Comparison of ENCODE assay signal across 8 cellular contexts in genomic region chr7:2100278-2101205, GRCh38.
A peak's percentile ranks its signal among the peaks of the same experiment; 100 is the strongest.
DNase-seq lines count a peak whose midpoint lies in the region; ATAC-seq, FAIRE-seq and TF ChIP-seq lines count a peak whose summit lies in the region.
"Had no signal": no experiment of that assay in that cellular context is flagged by ENCODE, and none has a peak within 500 bp of the region (broad histone marks: within the 10 kb centered on the region; RNA-seq: fewer than 3 reads in every experiment).

No MANE protein-coding gene starts in this region.

- ATAC-seq in GM21447 (IDR thresholded peaks at IDR 0.05; ENCODE audit: unreplicated experiment) = peak; percentile 69
- ATAC-seq in PC-3 = peak; percentile 33; the same call in 1 of the 2 replicates
- ATAC-seq in naive thymus-derived CD4-positive, alpha-beta T cell = peak; percentile 41
- ATAC-seq in HG03469 (IDR thresholded peaks at IDR 0.05; ENCODE audit: unreplicated experiment) = no peak
- ATAC-seq in stimulated activated effector memory CD8-positive, alpha-beta T cell treated with anti-CD3 and anti-CD28 coated beads, Interleukin-12 subunit alpha, Interleukin-12 subunit beta, amount 100 ng/mL, for 72 hours = no peak

- H3K4me1 Mint-ChIP-seq in naive thymus-derived CD4-positive, alpha-beta T cell = peaks cover 31 to 70% (median 59%) of the 10 kb centered on the region in 7 donors
- H3K4me1 Mint-ChIP-seq in stimulated activated effector memory CD8-positive, alpha-beta T cell treated with anti-CD3 and anti-CD28 coated beads, Interleukin-12 subunit alpha, Interleukin-12 subunit beta, amount 100 ng/mL, for 72 hours = peaks cover 63% of the 10 kb centered on the region

- peak overlapping the region in 9 of 10 donors; percentile 12 to 83 (median 58) for H3K4me3 Mint-ChIP-seq in naive thymus-derived CD4-positive, alpha-beta T cell
- H3K4me3 Mint-ChIP-seq in stimulated activated effector memory CD8-positive, alpha-beta T cell treated with anti-CD3 and anti-CD28 coated beads, Interleukin-12 subunit alpha, Interleukin-12 subunit beta, amount 100 ng/mL, for 72 hours = no peak overlapping the region

- no peaks in the 10 kb centered on the region for H4K20me1 ChIP-seq in PC-3 (ENCODE audit: low read length)

- CTCF ChIA-PET in PC-3 (lab: Charles Lee) = no interaction called here
- CTCF ChIA-PET in naive thymus-derived CD4-positive, alpha-beta T cell (lab: Charles Lee) = interaction anchor here (0.6 to 1.6 kb wide), 7 partner anchors 15 to 366 kb away, joined by 3 to 4 read pairs (median 3); no protein-coding TSS in a partner anchor

- H3K4me3 ChIP-seq in PC-3 (ENCODE audit: low read length) = no peak overlapping the region
- no peak overlapping the region for H3K4me3 ChIP-seq in naive thymus-derived CD4-positive, alpha-beta T cell (ENCODE audit: low read length)

- no peaks in the 10 kb centered on the region for H3K36me3 ChIP-seq in PC-3 (ENCODE audit: low read depth, low read length)
- no peaks in the 10 kb centered on the region for H3K36me3 ChIP-seq in naive thymus-derived CD4-positive, alpha-beta T cell (ENCODE audit: control insufficient read depth in 2 of 3, insufficient read depth in 3 of 3, low read length in 3 of 3)

- H3K9ac ChIP-seq in PC-3 (ENCODE audit: low read length) = no peak overlapping the region

- H3K4me1 ChIP-seq in PC-3 (ENCODE audit: insufficient read depth, low read length) = no peaks in the 10 kb centered on the region
- peaks cover 12 to 47% of the 10 kb centered on the region in 2 donors for H3K4me1 ChIP-seq in naive thymus-derived CD4-positive, alpha-beta T cell (ENCODE audit: control insufficient read depth in 2 of 2, insufficient read depth in 2 of 2, low read length in 2 of 2)

- TF ChIP-seq CTCF in PC-3 (conservative IDR thresholded peaks at IDR 0.05; ENCODE audit: low read depth, low read length) = no peak

- H3K79me2 ChIP-seq in PC-3 (ENCODE audit: low read length) = no peaks in the 10 kb centered on the region

- H3K9me2 ChIP-seq in PC-3 (replicated peaks; ENCODE audit: low read length) = no peaks in the 10 kb centered on the region

- peak overlapping the region in 8 of 9 donors; percentile 63 to 94 (median 88) for H3K27ac Mint-ChIP-seq in naive thymus-derived CD4-positive, alpha-beta T cell
- no peak overlapping the region for H3K27ac Mint-ChIP-seq in stimulated activated effector memory CD8-positive, alpha-beta T cell treated with anti-CD3 and anti-CD28 coated beads, Interleukin-12 subunit alpha, Interleukin-12 subunit beta, amount 100 ng/mL, for 72 hours

- POLR2A ChIA-PET in PC-3 (lab: Charles Lee; ENCODE audit: unreplicated experiment) = no interaction called here
- POLR2A ChIA-PET in naive thymus-derived CD4-positive, alpha-beta T cell (lab: Charles Lee) = interaction anchor here (0.8 to 1.4 kb wide), 2 partner anchors 35 to 236 kb away, joined by 3 read pairs; no protein-coding TSS in a partner anchor

- H2AFZ ChIP-seq in PC-3 (ENCODE audit: low read length) = no peak overlapping the region

- no peaks in the 10 kb centered on the region for H3F3A ChIP-seq in PC-3 (ENCODE audit: low read length, unreplicated experiment)

- peaks cover 0 to 6% (median 0%) of the 10 kb centered on the region in 5 donors for H3K36me3 Mint-ChIP-seq in naive thymus-derived CD4-positive, alpha-beta T cell
- peaks cover 18% of the 10 kb centered on the region for H3K36me3 Mint-ChIP-seq in stimulated activated effector memory CD8-positive, alpha-beta T cell treated with anti-CD3 and anti-CD28 coated beads, Interleukin-12 subunit alpha, Interleukin-12 subunit beta, amount 100 ng/mL, for 72 hours

- peaks cover 0 to 3% (median 0%) of the 10 kb centered on the region in 11 donors for H3K9me3 Mint-ChIP-seq in naive thymus-derived CD4-positive, alpha-beta T cell
- peaks cover 6% of the 10 kb centered on the region for H3K9me3 Mint-ChIP-seq in stimulated activated effector memory CD8-positive, alpha-beta T cell treated with anti-CD3 and anti-CD28 coated beads, Interleukin-12 subunit alpha, Interleukin-12 subunit beta, amount 100 ng/mL, for 72 hours

- H3K27me3 Mint-ChIP-seq in naive thymus-derived CD4-positive, alpha-beta T cell = no peaks in the 10 kb centered on the region

- H3K4me2 ChIP-seq in PC-3 (ENCODE audit: low read length) = no peak overlapping the region

- intact Hi-C loops in PC-3 (cut with micrococcal nuclease) = no loop called here
- intact Hi-C loops in naive thymus-derived CD4-positive, alpha-beta T cell (cut with micrococcal nuclease) = loop anchor here in 1 of 2 donors (5.0 to 10.0 kb wide), 4 partner anchors 33 to 436 kb away; no protein-coding TSS in a partner anchor

- FAIRE-seq in GM12892 (lab: Jason Lieb, UNC) = peak; percentile 96

- no TSS peak for BruUV-seq in PC-3 (replicated peaks; lab: Mats Ljungman, UMichigan)

- TF ChIP-seq POLR2A in GM12892 (IDR thresholded peaks at IDR 0.05; ENCODE audit: low read depth, low read length) = no peak

- H3K9me3 ChIP-seq in PC-3 (ENCODE audit: low read length) = no peaks in the 10 kb centered on the region
- H3K9me3 ChIP-seq in naive thymus-derived CD4-positive, alpha-beta T cell (ENCODE audit: control insufficient read depth in 2 of 3, low read length in 3 of 3) = no peaks in the 10 kb centered on the region

- DNase-seq in GM12892 (ENCODE audit: insufficient read length) (peak; percentile 63), PC-3 (peak; percentile 7), T-helper 9 cell (no peak)
- DNase-seq in naive thymus-derived CD4-positive, alpha-beta T cell = peak in 7 of 9 donors; percentile 33 to 63 (median 46)
- no peak for DNase-seq in stimulated activated effector memory CD8-positive, alpha-beta T cell treated with anti-CD3 and anti-CD28 coated beads, Interleukin-12 subunit alpha, Interleukin-12 subunit beta, amount 100 ng/mL, for 72 hours (ENCODE audit: low spot score in 2 of 2)
- DNase-seq: activated effector memory CD4-positive, alpha-beta T cell treated with Interleukin-2 at 50 U/mL for 16 hours had no signal

- H3K27ac ChIP-seq in PC-3 (ENCODE audit: low read length) = no peak overlapping the region
- peak overlapping the region; percentile 62 for H3K27ac ChIP-seq in naive thymus-derived CD4-positive, alpha-beta T cell (ENCODE audit: low read depth, low read length)

- H3K27me3 ChIP-seq in PC-3 (ENCODE audit: low read length) = no peaks in the 10 kb centered on the region
- no peaks in the 10 kb centered on the region for H3K27me3 ChIP-seq in naive thymus-derived CD4-positive, alpha-beta T cell (ENCODE audit: control insufficient read depth in 2 of 2, insufficient read depth in 2 of 2, low read length in 2 of 2)

Comparison
In these comparisons a context has a peak if more than half of its experiments do, and no peak if none do; other contexts are left out.
1. DNase-seq: peak in GM12892 (single experiment), PC-3 (single experiment) and naive thymus-derived CD4-positive, alpha-beta T cell (7 of 9); none in T-helper 9 cell (single experiment) and stimulated activated effector memory CD8-positive, alpha-beta T cell treated with anti-CD3 and anti-CD28 coated beads, Interleukin-12 subunit alpha, Interleukin-12 subunit beta, amount 100 ng/mL, for 72 hours (0 of 2).
2. ATAC-seq: peak in GM21447 (single experiment), PC-3 (single experiment) and naive thymus-derived CD4-positive, alpha-beta T cell (single experiment); none in HG03469 (single experiment) and stimulated activated effector memory CD8-positive, alpha-beta T cell treated with anti-CD3 and anti-CD28 coated beads, Interleukin-12 subunit alpha, Interleukin-12 subunit beta, amount 100 ng/mL, for 72 hours (single experiment).